Comparison of ENCODE assay signal across 17 cellular contexts in the genomic region with DNA sequence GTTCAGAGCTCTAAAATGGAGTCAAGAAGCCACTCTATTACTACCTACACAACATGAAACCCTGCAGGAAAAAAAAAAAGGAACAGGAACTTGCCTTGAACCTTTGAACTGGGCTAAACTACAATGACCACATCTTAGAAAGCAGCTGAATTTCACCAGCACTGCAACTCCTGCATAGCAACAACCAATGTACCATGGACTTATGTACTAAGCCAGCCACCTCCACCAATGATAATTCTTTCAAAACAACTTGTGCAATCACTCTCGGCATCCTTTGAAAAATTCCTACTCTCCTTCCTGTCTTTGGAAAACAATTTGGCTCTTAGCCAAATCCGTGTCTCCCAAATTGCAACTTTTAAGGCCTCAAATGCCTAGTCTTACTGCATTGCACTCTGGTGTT. TPM values are rescaled to one million over a fixed set of nuclear protein-coding genes. Genes with fewer than 3 reads are reported as not detected.
DNase-seq lines count a peak whose midpoint lies in the region; ATAC-seq and TF ChIP-seq lines count a peak whose summit lies in the region.
"Had no signal": no experiment of that assay in that cellular context is flagged by ENCODE, and none has a peak within 500 bp of the region (broad histone marks: within the 10 kb centered on the region; RNA-seq: fewer than 3 reads in every experiment).

No MANE protein-coding gene starts in this region.

- ATAC-seq in GM18861 (IDR thresholded peaks at IDR 0.05; ENCODE audit: unreplicated experiment) (peak; percentile 86), HG02759 (IDR thresholded peaks at IDR 0.05; ENCODE audit: unreplicated experiment) (peak; percentile 69), left lobe of liver (peak; percentile 91)
- ATAC-seq: body of pancreas; stimulated activated naive CD8-positive, alpha-beta T cell treated with anti-CD3 and anti-CD28 coated beads, Interleukin-15, amount 100 ng/mL, for 72 hours had no signal

- CTCF ChIA-PET in Caco-2 (lab: Charles Lee), result no interaction called here

- POLR2A ChIA-PET in Caco-2 (lab: Charles Lee), result no interaction called here

- no peaks in the 10 kb centered on the region for H3K9me3 ChIP-seq in Caco-2
- H3K9me3 ChIP-seq: body of pancreas had no signal

- DNase-seq in NCI-H226 (peak; percentile 59), left lobe of liver (ENCODE audit: low spot score) (peak; percentile 51), Caco-2 (no peak)
- no peak for DNase-seq in activated T-helper 2 cell treated with anti-CD3 and anti-CD28 coated beads, Interferon-gamma antibody, Interleukin-2, Interleukin-4, amounts not matched to agents 10 μg/mL and 5 μg/mL and 100 μg/mL, durations not matched to agents 14 hours and 24 hours and 36 hours (ENCODE audit: low spot score)
- no peak for DNase-seq in activated CD4-positive, alpha-beta T cell treated with anti-CD3 and anti-CD28 coated beads for 48 hours
- no peak for DNase-seq in stimulated activated naive CD4-positive, alpha-beta T cell (lab: John Stamatoyannopoulos, UW)
- DNase-seq: activated CD4-positive, alpha-beta T cell treated with anti-CD3 and anti-CD28 coated beads, Interleukin-2, amount 10 ng/mL, durations not matched to agents 24 days and 14 days; body of pancreas; effector memory CD4-positive, alpha-beta T cell; kidney glomerular epithelial cell; naive B cell; NCI-H2171 treated with DMSO at 0.1 percent for 48 hours; retina; stimulated activated naive CD8-positive, alpha-beta T cell treated with anti-CD3 and anti-CD28 coated beads, Interleukin-15, amount 100 ng/mL, for 72 hours had no signal

- H3K4me1 ChIP-seq in Caco-2, result no peaks in the 10 kb centered on the region
- H3K4me1 ChIP-seq: BLaER1 treated with 17β-estradiol and CSF1 and Interleukin-3, amounts not matched to agents 10 nM and 100 nM; body of pancreas had no signal

- no peaks in the 10 kb centered on the region for H3K27me3 Mint-ChIP-seq in Caco-2 (ENCODE audit: insufficient read depth, unreplicated experiment)
- H3K27me3 Mint-ChIP-seq in activated T-helper 2 cell treated with anti-CD3 and anti-CD28 coated beads, Interferon-gamma antibody, Interleukin-2, Interleukin-4, amounts not matched to agents 10 μg/mL and 5 μg/mL and 100 μg/mL, durations not matched to agents 14 hours and 24 hours and 36 hours (ENCODE audit: low read depth), result no peaks in the 10 kb centered on the region
- H3K27me3 Mint-ChIP-seq: stimulated activated naive CD8-positive, alpha-beta T cell treated with anti-CD3 and anti-CD28 coated beads, Interleukin-15, amount 100 ng/mL, for 72 hours had no signal

- no peak overlapping the region for H3K27ac Mint-ChIP-seq in Caco-2 (ENCODE audit: unreplicated experiment)
- H3K27ac Mint-ChIP-seq in activated T-helper 2 cell treated with anti-CD3 and anti-CD28 coated beads, Interferon-gamma antibody, Interleukin-2, Interleukin-4, amounts not matched to agents 10 μg/mL and 5 μg/mL and 100 μg/mL, durations not matched to agents 14 hours and 24 hours and 36 hours, result no peak overlapping the region
- H3K27ac Mint-ChIP-seq: activated CD4-positive, alpha-beta T cell treated with anti-CD3 and anti-CD28 coated beads, Interleukin-2, amount 10 ng/mL, durations not matched to agents 24 days and 14 days; naive B cell; stimulated activated naive CD8-positive, alpha-beta T cell treated with anti-CD3 and anti-CD28 coated beads, Interleukin-15, amount 100 ng/mL, for 72 hours had no signal

- BruUV-seq in Caco-2 (replicated peaks; lab: Mats Ljungman, UMichigan), result no TSS peak

- no peaks in the 10 kb centered on the region for H3K4me1 Mint-ChIP-seq in Caco-2 (ENCODE audit: low read depth, unreplicated experiment)
- H3K4me1 Mint-ChIP-seq in activated T-helper 2 cell treated with anti-CD3 and anti-CD28 coated beads, Interferon-gamma antibody, Interleukin-2, Interleukin-4, amounts not matched to agents 10 μg/mL and 5 μg/mL and 100 μg/mL, durations not matched to agents 14 hours and 24 hours and 36 hours (ENCODE audit: low read depth), result no peaks in the 10 kb centered on the region
- H3K4me1 Mint-ChIP-seq: naive B cell; stimulated activated naive CD8-positive, alpha-beta T cell treated with anti-CD3 and anti-CD28 coated beads, Interleukin-15, amount 100 ng/mL, for 72 hours had no signal

- H3K4me3 Mint-ChIP-seq in Caco-2 (ENCODE audit: unreplicated experiment), result no peak overlapping the region
- H3K4me3 Mint-ChIP-seq in activated T-helper 2 cell treated with anti-CD3 and anti-CD28 coated beads, Interferon-gamma antibody, Interleukin-2, Interleukin-4, amounts not matched to agents 10 μg/mL and 5 μg/mL and 100 μg/mL, durations not matched to agents 14 hours and 24 hours and 36 hours (ENCODE audit: low read depth), result no peak overlapping the region
- H3K4me3 Mint-ChIP-seq: activated CD4-positive, alpha-beta T cell treated with anti-CD3 and anti-CD28 coated beads, Interleukin-2, amount 10 ng/mL, durations not matched to agents 24 days and 14 days; naive B cell; stimulated activated naive CD8-positive, alpha-beta T cell treated with anti-CD3 and anti-CD28 coated beads, Interleukin-15, amount 100 ng/mL, for 72 hours had no signal

- no peak for TF ChIP-seq CTCF in Caco-2 (IDR thresholded peaks at IDR 0.05; ENCODE audit: insufficient read depth in 1 of 2, low read depth in 1 of 2, low read length in 1 of 2, severe bottlenecking in 1 of 2, unreplicated experiment in 1 of 2)

- H3K4me3 ChIP-seq in Caco-2 (ENCODE audit: low read depth, low read length), result no peak overlapping the region
- H3K4me3 ChIP-seq: BLaER1 treated with 17β-estradiol and CSF1 and Interleukin-3, amounts not matched to agents 10 nM and 100 nM; body of pancreas had no signal

- H3K36me3 Mint-ChIP-seq in Caco-2 (ENCODE audit: insufficient read depth, unreplicated experiment), result no peaks in the 10 kb centered on the region
- H3K36me3 Mint-ChIP-seq in activated T-helper 2 cell treated with anti-CD3 and anti-CD28 coated beads, Interferon-gamma antibody, Interleukin-2, Interleukin-4, amounts not matched to agents 10 μg/mL and 5 μg/mL and 100 μg/mL, durations not matched to agents 14 hours and 24 hours and 36 hours (ENCODE audit: low read depth), result no peaks in the 10 kb centered on the region
- H3K36me3 Mint-ChIP-seq: naive B cell had no signal

- no peaks in the 10 kb centered on the region for H3K9me3 Mint-ChIP-seq in Caco-2 (ENCODE audit: unreplicated experiment)
- no peaks in the 10 kb centered on the region for H3K9me3 Mint-ChIP-seq in activated T-helper 2 cell treated with anti-CD3 and anti-CD28 coated beads, Interferon-gamma antibody, Interleukin-2, Interleukin-4, amounts not matched to agents 10 μg/mL and 5 μg/mL and 100 μg/mL, durations not matched to agents 14 hours and 24 hours and 36 hours
- H3K9me3 Mint-ChIP-seq: activated CD4-positive, alpha-beta T cell treated with anti-CD3 and anti-CD28 coated beads, Interleukin-2, amount 10 ng/mL, durations not matched to agents 24 days and 14 days had no signal

- no peaks in the 10 kb centered on the region for H3K36me3 ChIP-seq in Caco-2 (ENCODE audit: control insufficient read depth, insufficient read depth, low read length)
- H3K36me3 ChIP-seq: BLaER1 treated with 17β-estradiol and CSF1 and Interleukin-3, amounts not matched to agents 10 nM and 100 nM had no signal

- H3K27me3 ChIP-seq in Caco-2 (replicated peaks; ENCODE audit: control insufficient read depth, insufficient read depth, low read length), result no peaks in the 10 kb centered on the region
- H3K27me3 ChIP-seq: body of pancreas had no signal

- intact Hi-C loops in Caco-2 (cut with micrococcal nuclease; ENCODE audit: unreplicated experiment), result no loop called here
- intact Hi-C loops in activated T-helper 2 cell treated with anti-CD3 and anti-CD28 coated beads, Interferon-gamma antibody, Interleukin-2, Interleukin-4, amounts not matched to agents 10 μg/mL and 5 μg/mL and 100 μg/mL, durations not matched to agents 14 hours and 24 hours and 36 hours (cut with micrococcal nuclease), result no loop called here

RNA-seq across cellular contexts. Expression of gene FMR1, which starts 26.8 kb away (rescaled TPM):
- 20.0 TPM for total RNA-seq in left lobe of liver
- total RNA-seq in Caco-2 (2022), result 53.8 and 56.8 TPM in 2 replicates
- 34.7 TPM in 2 replicates for total RNA-seq in activated T-helper 2 cell treated with anti-CD3 and anti-CD28 coated beads, Interferon-gamma antibody, Interleukin-2, Interleukin-4, amounts not matched to agents 10 μg/mL and 5 μg/mL and 100 μg/mL, durations not matched to agents 14 hours and 24 hours and 36 hours

Comparison
In these comparisons a context has a peak if more than half of its experiments do, and no peak if none do; other contexts are left out.
1. DNase-seq: peak in NCI-H226 (single experiment) and left lobe of liver (single experiment); none in Caco-2 (0 of 2), activated T-helper 2 cell treated with anti-CD3 and anti-CD28 coated beads, Interferon-gamma antibody, Interleukin-2, Interleukin-4, amounts not matched to agents 10 μg/mL and 5 μg/mL and 100 μg/mL, durations not matched to agents 14 hours and 24 hours and 36 hours (single experiment), activated CD4-positive, alpha-beta T cell treated with anti-CD3 and anti-CD28 coated beads for 48 hours (single experiment) and stimulated activated naive CD4-positive, alpha-beta T cell (0 of 6).
2. Peak in every context shown above with its lines, with median percentiles within 50 percentile points of each other: ATAC-seq.